24 cellular contexts compared by ENCODE assay signal in genomic region chr1:228048659-228049333, GRCh38. TPM values are rescaled to one million over a fixed set of nuclear protein-coding genes. Genes with fewer than 3 reads are reported as not detected.
DNase-seq lines count a peak whose midpoint lies in the region; ATAC-seq and TF ChIP-seq lines count a peak whose summit lies in the region.
"Had no signal": no experiment of that assay in that cellular context is flagged by ENCODE, and none has a peak within 500 bp of the region (broad histone marks: within the 10 kb centered on the region; RNA-seq: fewer than 3 reads in every experiment).

No MANE protein-coding gene starts in this region.

- H3K27ac ChIP-seq in effector memory CD4-positive, alpha-beta T cell (ENCODE audit: insufficient read depth, low read length, poor library complexity, severe bottlenecking), result no peak overlapping the region
- H3K27ac ChIP-seq: KMS-11 had no signal

- no peak overlapping the region for H3K4me3 ChIP-seq in effector memory CD4-positive, alpha-beta T cell (ENCODE audit: insufficient read depth, low read depth, low read length, poor library complexity, severe bottlenecking)
- H3K4me3 ChIP-seq: GM23338 had no signal

- H3K9me3 Mint-ChIP-seq in stimulated activated naive CD8-positive, alpha-beta T cell treated with anti-CD3 and anti-CD28 coated beads, Interleukin-15, amount 100 ng/mL, for 72 hours, result peaks cover 0 to 10% of the 10 kb centered on the region in 2 donors
- H3K9me3 Mint-ChIP-seq in chondrocyte (ENCODE audit: low read depth) (no peaks in the 10 kb centered on the region), osteocyte (ENCODE audit: unreplicated experiment) (no peaks in the 10 kb centered on the region)
- H3K9me3 Mint-ChIP-seq: GM23338 had no signal

- no peaks in the 10 kb centered on the region for H3K27me3 ChIP-seq in effector memory CD4-positive, alpha-beta T cell (replicated peaks; ENCODE audit: control insufficient read depth, insufficient read depth, low read length, poor library complexity, severe bottlenecking)

- H3K4me1 ChIP-seq in effector memory CD4-positive, alpha-beta T cell (ENCODE audit: control insufficient read depth, insufficient read depth, low read length, poor library complexity, severe bottlenecking), result no peaks in the 10 kb centered on the region

- H3K4me3 Mint-ChIP-seq in stimulated activated naive CD8-positive, alpha-beta T cell treated with anti-CD3 and anti-CD28 coated beads, Interleukin-15, amount 100 ng/mL, for 72 hours, result no peak overlapping the region
- H3K4me3 Mint-ChIP-seq in chondrocyte (ENCODE audit: unreplicated experiment), result no peak overlapping the region
- no peak overlapping the region for H3K4me3 Mint-ChIP-seq in osteocyte (ENCODE audit: unreplicated experiment)
- H3K4me3 Mint-ChIP-seq: CD8-positive, alpha-beta memory T cell; GM23338 had no signal

- no peaks in the 10 kb centered on the region for H3K4me1 Mint-ChIP-seq in stimulated activated naive CD8-positive, alpha-beta T cell treated with anti-CD3 and anti-CD28 coated beads, Interleukin-15, amount 100 ng/mL, for 72 hours
- H3K4me1 Mint-ChIP-seq in chondrocyte (ENCODE audit: low read depth), result no peaks in the 10 kb centered on the region
- no peaks in the 10 kb centered on the region for H3K4me1 Mint-ChIP-seq in osteocyte (ENCODE audit: unreplicated experiment)
- H3K4me1 Mint-ChIP-seq: CD8-positive, alpha-beta memory T cell had no signal

- H3K27me3 Mint-ChIP-seq in stimulated activated naive CD8-positive, alpha-beta T cell treated with anti-CD3 and anti-CD28 coated beads, Interleukin-15, amount 100 ng/mL, for 72 hours, result peaks cover 52% of the 10 kb centered on the region
- H3K27me3 Mint-ChIP-seq in chondrocyte (ENCODE audit: low read depth) (peaks cover 45% of the 10 kb centered on the region), osteocyte (ENCODE audit: unreplicated experiment) (peaks cover 41% of the 10 kb centered on the region)

- no peaks in the 10 kb centered on the region for H3K36me3 ChIP-seq in effector memory CD4-positive, alpha-beta T cell (ENCODE audit: control insufficient read depth, insufficient read depth, low read length)

- H3K27ac Mint-ChIP-seq in stimulated activated naive CD8-positive, alpha-beta T cell treated with anti-CD3 and anti-CD28 coated beads, Interleukin-15, amount 100 ng/mL, for 72 hours, result no peak overlapping the region
- H3K27ac Mint-ChIP-seq in chondrocyte (ENCODE audit: unreplicated experiment), result no peak overlapping the region
- no peak overlapping the region for H3K27ac Mint-ChIP-seq in osteocyte (ENCODE audit: unreplicated experiment)
- H3K27ac Mint-ChIP-seq: CD8-positive, alpha-beta memory T cell; GM23338 had no signal

- H3K36me3 Mint-ChIP-seq in chondrocyte (ENCODE audit: low read depth) (peaks cover 2% of the 10 kb centered on the region), osteocyte (ENCODE audit: unreplicated experiment) (no peaks in the 10 kb centered on the region)

- TF ChIP-seq CTCF in chondrocyte (IDR thresholded peaks at IDR 0.05), result no peak
- no peak for TF ChIP-seq CTCF in osteocyte (IDR thresholded peaks at IDR 0.05)

- no peaks in the 10 kb centered on the region for H3K9me3 ChIP-seq in effector memory CD4-positive, alpha-beta T cell (ENCODE audit: control insufficient read depth, low read length)

- DNase-seq in stimulated activated naive CD8-positive, alpha-beta T cell treated with anti-CD3 and anti-CD28 coated beads, Interleukin-15, Interleukin-2, amounts not matched to agents 100 U/mL and 50 U/mL, for 24 hours, result no peak
- no peak for DNase-seq in stimulated activated naive CD8-positive, alpha-beta T cell treated with anti-CD3 and anti-CD28 coated beads, Interleukin-15, amount 100 ng/mL, for 72 hours
- DNase-seq in chondrocyte (ENCODE audit: low spot score) (peak; percentile 52), osteocyte (ENCODE audit: extremely low spot score, unreplicated experiment) (peak; percentile 81), AG20443 (ENCODE audit: low spot score) (no peak), anterior cingulate cortex (lab: John Stamatoyannopoulos, UW) (no peak)
- no peak for DNase-seq in effector memory CD4-positive, alpha-beta T cell
- DNase-seq: Calu3; CD8-positive, alpha-beta memory T cell; GDM1; HCEC 1CT; IMR-90; MV-4-11; NCI-H1694; NCI-H2081; NCI-H2171; NCI-H345; NCI-H524; NCI-H774; NK-92 treated with Interleukin-12 subunit alpha and Interleukin-12 subunit beta, amount 100 ng/mL, for 24 hours had no signal

- peak; percentile 16 for ATAC-seq in stimulated activated naive CD8-positive, alpha-beta T cell treated with anti-CD3 and anti-CD28 coated beads, Interleukin-15, Interleukin-2, amounts not matched to agents 100 U/mL and 50 U/mL, for 24 hours
- no peak for ATAC-seq in stimulated activated naive CD8-positive, alpha-beta T cell treated with anti-CD3 and anti-CD28 coated beads, Interleukin-15, amount 100 ng/mL, for 72 hours
- ATAC-seq: GM23338, Panc1 had no signal

RNA-seq across cellular contexts. Expression of gene ARF1, which starts 33.7 kb away (rescaled TPM):
- total RNA-seq in chondrocyte, result 339 to 392 TPM (median 351 TPM) in 3 replicates
- 305 and 306 TPM in 2 replicates for total RNA-seq in osteocyte

RNA-seq across cellular contexts. Expression of gene WNT3A, which starts 42.0 kb away (rescaled TPM):
- total RNA-seq in chondrocyte, result not detected in 3 replicates
- total RNA-seq in osteocyte, result not detected in 2 replicates
- total RNA-seq: A673; Calu3; CD8-positive, alpha-beta memory T cell; IMR-90 had no signal

RNA-seq across cellular contexts. Expression of gene C1orf35, which starts 54.3 kb away (rescaled TPM):
- total RNA-seq in chondrocyte (12.9 to 15.1 TPM (median 13.3 TPM) in 3 replicates), osteocyte (13.0 and 13.6 TPM in 2 replicates)

Comparison
In these comparisons a context has a peak if more than half of its experiments do, and no peak if none do; other contexts are left out.
1. DNase-seq: peak in chondrocyte (single experiment) and osteocyte (single experiment); none in stimulated activated naive CD8-positive, alpha-beta T cell treated with anti-CD3 and anti-CD28 coated beads, Interleukin-15, Interleukin-2, amounts not matched to agents 100 U/mL and 50 U/mL, for 24 hours (single experiment), stimulated activated naive CD8-positive, alpha-beta T cell treated with anti-CD3 and anti-CD28 coated beads, Interleukin-15, amount 100 ng/mL, for 72 hours (0 of 2), AG20443 (single experiment), effector memory CD4-positive, alpha-beta T cell (0 of 3) and anterior cingulate cortex (0 of 58).